In the genomic region with DNA sequence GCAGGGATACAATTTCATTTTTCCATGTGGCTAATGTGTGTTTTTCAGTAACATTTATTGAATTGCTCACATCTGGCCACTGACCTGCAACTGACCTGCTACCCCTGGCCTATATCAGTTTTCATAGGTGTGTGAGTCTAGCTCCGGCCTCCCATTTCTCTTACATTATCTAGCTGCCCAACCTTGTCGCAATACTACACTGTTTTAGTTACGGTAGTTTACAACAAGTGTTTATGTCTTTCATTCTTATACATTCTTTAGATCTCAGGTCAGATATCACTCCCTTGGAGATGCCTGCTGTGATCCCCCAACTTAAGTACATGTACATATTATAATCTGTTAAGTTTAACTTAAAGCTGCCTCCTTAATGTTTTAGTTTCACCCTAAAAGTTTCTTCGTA, we compare ENCODE assay signal across 1 cellular context.
TF ChIP-seq lines count a peak whose summit lies in the region.

No MANE protein-coding gene starts in this region.

TF ChIP-seq in WTC11, 78 proteins besides CTCF, POLR2A, EP300 and RAD21 (continued from another document):
- TF ChIP-seq, protein P1, sequence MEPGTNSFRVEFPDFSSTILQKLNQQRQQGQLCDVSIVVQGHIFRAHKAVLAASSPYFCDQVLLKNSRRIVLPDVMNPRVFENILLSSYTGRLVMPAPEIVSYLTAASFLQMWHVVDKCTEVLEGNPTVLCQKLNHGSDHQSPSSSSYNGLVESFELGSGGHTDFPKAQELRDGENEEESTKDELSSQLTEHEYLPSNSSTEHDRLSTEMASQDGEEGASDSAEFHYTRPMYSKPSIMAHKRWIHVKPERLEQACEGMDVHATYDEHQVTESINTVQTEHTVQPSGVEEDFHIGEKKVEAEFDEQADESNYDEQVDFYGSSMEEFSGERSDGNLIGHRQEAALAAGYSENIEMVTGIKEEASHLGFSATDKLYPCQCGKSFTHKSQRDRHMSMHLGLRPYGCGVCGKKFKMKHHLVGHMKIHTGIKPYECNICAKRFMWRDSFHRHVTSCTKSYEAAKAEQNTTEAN (CRISPR knock-in tag; IDR thresholded peaks at IDR 0.05) = no peak
- TF ChIP-seq ZNF317 (CRISPR knock-in tag; IDR thresholded peaks at IDR 0.05; ENCODE audit: borderline replicate concordance, low read depth) (no peak), JUN (CRISPR knock-in tag; IDR thresholded peaks at IDR 0.05) (no peak)
- TF ChIP-seq, protein P2, sequence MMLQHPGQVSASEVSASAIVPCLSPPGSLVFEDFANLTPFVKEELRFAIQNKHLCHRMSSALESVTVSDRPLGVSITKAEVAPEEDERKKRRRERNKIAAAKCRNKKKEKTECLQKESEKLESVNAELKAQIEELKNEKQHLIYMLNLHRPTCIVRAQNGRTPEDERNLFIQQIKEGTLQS (CRISPR knock-in tag; conservative IDR thresholded peaks at IDR 0.05) = no peak
- TF ChIP-seq, protein P3, sequence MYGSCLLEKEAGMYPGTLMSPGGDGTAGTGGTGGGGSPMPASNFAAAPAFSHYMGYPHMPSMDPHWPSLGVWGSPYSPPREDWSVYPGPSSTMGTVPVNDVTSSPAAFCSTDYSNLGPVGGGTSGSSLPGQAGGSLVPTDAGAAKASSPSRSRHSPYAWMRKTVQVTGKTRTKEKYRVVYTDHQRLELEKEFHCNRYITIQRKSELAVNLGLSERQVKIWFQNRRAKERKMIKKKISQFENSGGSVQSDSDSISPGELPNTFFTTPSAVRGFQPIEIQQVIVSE (CRISPR knock-in tag; IDR thresholded peaks at IDR 0.05; ENCODE audit: borderline replicate concordance) = no peak
TF ChIP-seq in WTC11: peak in this region for 0.
